In genomic region chr4:75698963-75699228, GRCh38 we compare ENCODE assay signal across 9 cellular contexts. TPM values are rescaled to one million over a fixed set of nuclear protein-coding genes. Genes with fewer than 3 reads are reported as not detected.
DNase-seq lines count a peak whose midpoint lies in the region; ATAC-seq lines count a peak whose summit lies in the region.
"Had no signal": no experiment of that assay in that cellular context is flagged by ENCODE, and none has a peak within 500 bp of the region (broad histone marks: within the 10 kb centered on the region; RNA-seq: fewer than 3 reads in every experiment).

No MANE protein-coding gene starts in this region.

- H3K4me3 Mint-ChIP-seq in naive B cell, result peak overlapping the region in 6 of 8 donors; percentile 7 to 76 (median 44)
- H3K4me3 Mint-ChIP-seq: brain had no signal

- H3K27me3 Mint-ChIP-seq in naive B cell, result no peaks in the 10 kb centered on the region

- peak overlapping the region; percentile 92 to 98 (median 96) for H3K27ac Mint-ChIP-seq in naive B cell

- DNase-seq in naive B cell (no peak), NCI-H748 treated with DMSO at 0.1 percent for 48 hours (lab: John Stamatoyannopoulos, UW) (no peak), AG08395 (ENCODE audit: low spot score) (no peak), A172 (ENCODE audit: low spot score) (no peak), cerebellum (ENCODE audit: low spot score) (no peak)

- ATAC-seq in GM18861 (IDR thresholded peaks at IDR 0.05; ENCODE audit: unreplicated experiment) (peak; percentile 19), GM21619 (IDR thresholded peaks at IDR 0.05; ENCODE audit: unreplicated experiment) (peak; percentile 49), HG03439 (IDR thresholded peaks at IDR 0.05; ENCODE audit: unreplicated experiment) (peak; percentile 34), naive B cell (ENCODE audit: low read depth in 2 of 2) (peak; percentile 5 to 16)

- no peaks in the 10 kb centered on the region for H3K9me3 Mint-ChIP-seq in naive B cell
- H3K9me3 Mint-ChIP-seq: brain had no signal

- peaks cover 21 to 43% (median 32%) of the 10 kb centered on the region in 3 donors for H3K4me1 Mint-ChIP-seq in naive B cell
- H3K4me1 Mint-ChIP-seq: brain had no signal

- no peaks in the 10 kb centered on the region for H3K36me3 Mint-ChIP-seq in naive B cell

RNA-seq across cellular contexts. Expression of gene USO1, which starts 25.5 kb away (rescaled TPM):
- 10 to 100 TPM; 19.0 to 32.2 (median 28.1) TPM for polyA plus RNA-seq in naive B cell (ENCODE audit: low read depth in 6 of 6)
- 39.9 and 49.9 TPM in 2 replicates for total RNA-seq in A172 (2014; rRNA removed; shearing (Covaris generic))
- total RNA-seq in cerebellum, result 47.7 TPM

RNA-seq across cellular contexts. Expression of gene G3BP2, which starts 25.7 kb away (rescaled TPM):
- polyA plus RNA-seq in naive B cell (ENCODE audit: low read depth in 6 of 6), result 100 to 1,000 TPM in 1 of 6 donors, 10 to 100 TPM in 5; 73.9 to 103 (median 80.5) TPM
- 97.5 and 102 TPM in 2 replicates for total RNA-seq in A172 (2014; rRNA removed; shearing (Covaris generic))
- 186 TPM for total RNA-seq in cerebellum
